In the genomic region with DNA sequence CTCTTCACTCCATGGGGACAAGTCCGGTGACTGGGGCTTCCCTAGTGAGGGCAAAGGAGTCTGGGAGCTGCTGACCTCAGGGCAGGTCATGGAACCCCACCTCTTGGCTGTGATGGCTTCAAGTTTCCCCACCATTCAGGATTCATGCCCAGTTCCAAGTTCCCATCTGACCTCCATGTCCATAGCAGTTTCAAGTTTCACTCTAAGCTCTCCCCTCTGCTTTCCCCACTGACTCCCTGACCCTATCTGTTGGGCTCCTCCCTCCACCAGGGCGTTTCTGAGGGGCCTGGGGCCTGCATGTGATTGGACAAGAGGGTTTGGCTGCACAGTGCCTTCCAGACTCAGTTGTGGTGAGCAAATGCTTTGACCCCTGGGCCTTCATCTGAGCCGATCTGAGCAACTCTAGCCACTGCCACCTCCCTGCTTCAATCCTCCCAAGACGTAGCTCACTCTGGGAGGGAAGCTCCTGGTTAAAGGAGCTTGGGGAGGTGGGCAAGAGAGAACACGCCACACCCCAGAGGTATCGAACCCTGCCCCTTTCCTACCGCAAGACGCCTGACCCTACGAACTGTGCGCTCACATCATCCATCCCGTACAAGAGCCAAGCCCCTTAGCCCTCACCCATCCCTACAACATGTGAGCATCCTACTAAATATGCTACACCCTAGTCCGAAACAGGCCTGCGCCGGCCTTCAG, we compare ENCODE assay signal across 13 cellular contexts. TPM values are rescaled to one million over a fixed set of nuclear protein-coding genes. Genes with fewer than 3 reads are reported as not detected.
A peak's percentile ranks its signal among the peaks of the same experiment; 100 is the strongest.
DNase-seq lines count a peak whose midpoint lies in the region; ATAC-seq and TF ChIP-seq lines count a peak whose summit lies in the region.
"Had no signal": no experiment of that assay in that cellular context is flagged by ENCODE, and none has a peak within 500 bp of the region (broad histone marks: within the 10 kb centered on the region; RNA-seq: fewer than 3 reads in every experiment).

No MANE protein-coding gene starts in this region.

- H3K9me3 ChIP-seq in NT2/D1 (ENCODE audit: insufficient read depth, low read length) = no peaks in the 10 kb centered on the region
- no peaks in the 10 kb centered on the region for H3K9me3 ChIP-seq in gastroesophageal sphincter

- H3K36me3 ChIP-seq in NT2/D1 (ENCODE audit: insufficient read depth, insufficient read length, low read length) (peaks cover 73% of the 10 kb centered on the region), gastroesophageal sphincter (peaks cover 0 to 42% of the 10 kb centered on the region in 2 donors)

- no peak for TF ChIP-seq POLR2A in gastroesophageal sphincter (IDR thresholded peaks at IDR 0.05)

- TF ChIP-seq CTCF in 22Rv1 (IDR thresholded peaks at IDR 0.05) (no peak), gastroesophageal sphincter (IDR thresholded peaks at IDR 0.05) (no peak)

- 78 to 84% methylated on average over 11 to 12 of the region's 14 CpGs for WGBS in gastroesophageal sphincter (ENCODE audit: low coverage in 1 of 2), 2 donors

- TF ChIP-seq EP300 in gastroesophageal sphincter (IDR thresholded peaks at IDR 0.05) = no peak

- peak overlapping the region; percentile 53 for H3K9ac ChIP-seq in NT2/D1 (ENCODE audit: insufficient read length, low read depth)

- H3K4me3 ChIP-seq in NT2/D1 (ENCODE audit: insufficient read length, low read depth) (no peak overlapping the region), gastroesophageal sphincter (no peak overlapping the region)

- ATAC-seq in gastroesophageal sphincter (peak; percentile 10), HG02623 (IDR thresholded peaks at IDR 0.05; ENCODE audit: unreplicated experiment) (no peak)
- ATAC-seq: stimulated activated naive CD8-positive, alpha-beta T cell treated with anti-CD3 and anti-CD28 coated beads, Interleukin-15, amount 100 ng/mL, for 72 hours had no signal

- DNase-seq in NT2/D1 (ENCODE audit: low read depth, low spot score) = no peak
- DNase-seq in GM19238 (ENCODE audit: insufficient read length, low spot score) = no peak
- no peak for DNase-seq in amniotic stem cell (lab: John Stamatoyannopoulos, UW)
- DNase-seq: activated CD4-positive, CD25-positive, alpha-beta regulatory T cell treated with anti-CD3 and anti-CD28 coated beads, Interleukin-2, amount 50 U/mL, for 72 hours; activated naive CD4-positive, alpha-beta T cell; effector CD4-positive, alpha-beta T cell; GDM1; KG1; naive B cell; stimulated activated naive CD8-positive, alpha-beta T cell treated with anti-CD3 and anti-CD28 coated beads, Interleukin-15, amount 100 ng/mL, for 72 hours had no signal

- H3K27ac ChIP-seq in 22Rv1 (peak overlapping the region; percentile 94), gastroesophageal sphincter (peak overlapping the region in 3 of 4 donors; percentile 24 to 38 (median 38))

- H3K4me1 ChIP-seq in NT2/D1 (ENCODE audit: insufficient read depth, insufficient read length) (peaks cover 21% of the 10 kb centered on the region), gastroesophageal sphincter (peaks cover 0 to 35% (median 17%) of the 10 kb centered on the region in 3 donors)

- no peaks in the 10 kb centered on the region for H3K27me3 ChIP-seq in NT2/D1 (ENCODE audit: insufficient read depth, insufficient read length)
- H3K27me3 ChIP-seq in gastroesophageal sphincter = no peaks in the 10 kb centered on the region

RNA-seq across cellular contexts. Expression of a gene that starts 8.3 kb away (rescaled TPM):
- total RNA-seq in gastroesophageal sphincter = 10 to 100 TPM; 12.3 to 16.5 (median 14.5) TPM

RNA-seq across cellular contexts. Expression of a gene that starts 16.6 kb away (rescaled TPM):
- 100 to 1,000 TPM in 1 of 4 donors, 10 to 100 TPM in 3; 76.4 to 108 (median 80.6) TPM for total RNA-seq in gastroesophageal sphincter

RNA-seq across cellular contexts. Expression of a gene that starts 16.8 kb away (rescaled TPM):
- 1 to 10 TPM in 2 of 4 donors, not detected in 2; 1.3 to 1.9 TPM for total RNA-seq in gastroesophageal sphincter

RNA-seq across cellular contexts. Expression of a gene that starts 30.5 kb away (rescaled TPM):
- total RNA-seq in gastroesophageal sphincter = 10 to 100 TPM; 19.4 to 29.0 (median 23.4) TPM
